In genomic region chr3:184523825-184524615, GRCh38 we compare ENCODE assay signal across 10 cellular contexts. TPM values are rescaled to one million over a fixed set of nuclear protein-coding genes. Genes with fewer than 3 reads are reported as not detected.
A peak's percentile ranks its signal among the peaks of the same experiment; 100 is the strongest.
DNase-seq lines count a peak whose midpoint lies in the region; ATAC-seq and TF ChIP-seq lines count a peak whose summit lies in the region.
"Had no signal": no experiment of that assay in that cellular context is flagged by ENCODE, and none has a peak within 500 bp of the region (broad histone marks: within the 10 kb centered on the region; RNA-seq: fewer than 3 reads in every experiment).

No MANE protein-coding gene starts in this region.

- H3K9ac ChIP-seq in endodermal cell (ENCODE audit: extremely low read depth, low read length, poor library complexity, severe bottlenecking) = no peak overlapping the region

- TF ChIP-seq CTCF in endodermal cell (conservative IDR thresholded peaks at IDR 0.05) = no peak

- H3K9me3 Mint-ChIP-seq in endodermal cell = no peaks in the 10 kb centered on the region
- H3K9me3 Mint-ChIP-seq: CD8-positive, alpha-beta T cell had no signal

- no peaks in the 10 kb centered on the region for H3K36me3 Mint-ChIP-seq in endodermal cell (ENCODE audit: low read depth)
- H3K36me3 Mint-ChIP-seq: CD8-positive, alpha-beta T cell had no signal

- ATAC-seq in HG03520 (IDR thresholded peaks at IDR 0.05; ENCODE audit: unreplicated experiment) = no peak

- no peaks in the 10 kb centered on the region for H3K36me3 ChIP-seq in endodermal cell (ENCODE audit: control insufficient read depth, insufficient read depth, low read length)
- H3K36me3 ChIP-seq: SJSA1 had no signal

- peaks cover 32% of the 10 kb centered on the region for H3K27me3 Mint-ChIP-seq in endodermal cell (ENCODE audit: insufficient read depth)

- H3K4me1 Mint-ChIP-seq in endodermal cell = peaks cover 9% of the 10 kb centered on the region

- peaks cover 34% of the 10 kb centered on the region for H3K27me3 ChIP-seq in endodermal cell (ENCODE audit: control insufficient read depth, insufficient read depth, low read length, poor library complexity, severe bottlenecking)

- H3K4me3 Mint-ChIP-seq in endodermal cell = no peak overlapping the region

- H3K27ac ChIP-seq in endodermal cell (ENCODE audit: low read depth, low read length) = no peak overlapping the region
- H3K27ac ChIP-seq: SJSA1 had no signal

- H3K9me3 ChIP-seq in endodermal cell (ENCODE audit: control insufficient read depth, low read length) = no peaks in the 10 kb centered on the region
- H3K9me3 ChIP-seq: SJSA1 had no signal

- WGBS in endodermal cell (ENCODE audit: insufficient coverage in 1 of 2, insufficient read length in 1 of 2), 2 experiments = 55 to 63% methylated on average over 5 to 7 of the region's 7 CpGs

- no peak overlapping the region for H3K27ac Mint-ChIP-seq in endodermal cell
- H3K27ac Mint-ChIP-seq: CD8-positive, alpha-beta T cell had no signal

- H3K4me1 ChIP-seq in endodermal cell (ENCODE audit: control insufficient read depth, insufficient read depth, low read length) = no peaks in the 10 kb centered on the region

- peak; percentile 47 for DNase-seq in activated CD4-positive, alpha-beta T cell treated with anti-CD3 and anti-CD28 coated beads for 48 hours
- no peak for DNase-seq in activated CD4-positive, alpha-beta T cell treated with anti-CD3 and anti-CD28 coated beads, Interleukin-2, amount 50 U/mL, for 1 hour
- DNase-seq in NOMO-1 treated with dmso at 0.1 percent for 144 hours (lab: John Stamatoyannopoulos, UW; ENCODE audit: unreplicated experiment) (peak; percentile 84), endodermal cell (peak; percentile 69), skeletal muscle cell (ENCODE audit: low read depth) (peak; percentile 19), NCI-H2029 (lab: John Stamatoyannopoulos, UW) (no peak), NCI-H1048 (lab: John Stamatoyannopoulos, UW) (no peak)

- H3K4me3 ChIP-seq in endodermal cell (ENCODE audit: low read length) (no peak overlapping the region), skeletal muscle cell (ENCODE audit: low read depth, low read length) (no peak overlapping the region)

RNA-seq across cellular contexts. Expression of gene EPHB3, which starts 37.6 kb away (rescaled TPM):
- total RNA-seq in endodermal cell = 10 to 100 TPM; 32.7 to 36.9 TPM
- 22.3 TPM for polyA plus RNA-seq in endodermal cell (2013, experiment 1 of 2)
- polyA plus RNA-seq in endodermal cell (2013, experiment 2 of 2) = 23.5 TPM
- total RNA-seq: CD8-positive, alpha-beta T cell had no signal

Comparison
In these comparisons a context has a peak if more than half of its experiments do, and no peak if none do; other contexts are left out.
1. DNase-seq: peak in activated CD4-positive, alpha-beta T cell treated with anti-CD3 and anti-CD28 coated beads for 48 hours (single experiment), NOMO-1 treated with dmso at 0.1 percent for 144 hours (single experiment), endodermal cell (single experiment) and skeletal muscle cell (single experiment); none in activated CD4-positive, alpha-beta T cell treated with anti-CD3 and anti-CD28 coated beads, Interleukin-2, amount 50 U/mL, for 1 hour (single experiment), NCI-H2029 (single experiment) and NCI-H1048 (single experiment).